ENCODE assay signal across 19 cellular contexts in the genomic region with DNA sequence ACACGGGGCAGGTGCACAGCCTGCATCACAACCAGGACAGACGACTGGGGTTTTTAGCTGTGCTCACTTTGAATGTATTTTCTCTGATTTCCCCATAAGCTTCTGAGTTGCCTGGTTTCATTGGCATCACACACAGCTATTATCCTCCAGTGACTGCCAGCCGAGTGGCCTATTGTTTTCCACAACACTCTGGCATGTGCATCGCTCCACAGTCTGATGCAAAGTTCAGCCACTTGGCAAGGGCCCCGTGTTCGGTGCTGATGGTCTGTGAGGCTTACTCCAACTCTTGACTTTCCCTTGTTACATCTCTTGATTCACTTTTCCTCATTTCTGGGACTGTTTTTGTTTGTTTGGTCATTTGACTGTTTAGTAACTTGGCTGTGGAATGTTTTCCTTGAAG.
"Had no signal": no experiment of that assay in that cellular context is flagged by ENCODE, and none has a peak within 500 bp of the region (broad histone marks: within the 10 kb centered on the region; RNA-seq: fewer than 3 reads in every experiment).

No MANE protein-coding gene starts in this region.

- ATAC-seq: activated T-cell treated with anti-CD3 and anti-CD28 coated beads, Interleukin-2, amount 50 U/mL, for 4 hours; body of pancreas; foreskin keratinocyte; heart right ventricle; left lung; naive thymus-derived CD8-positive, alpha-beta T cell; psoas muscle; sciatic nerve; upper lobe of right lung had no signal

- H3K9me3 Mint-ChIP-seq: activated naive CD4-positive, alpha-beta T cell treated with anti-CD3 and anti-CD28 coated beads, Interleukin-2, amount 50 U/mL, for 24 hours; stimulated activated naive CD8-positive, alpha-beta T cell treated with anti-CD3 and anti-CD28 coated beads, Interleukin-15, Interleukin-2, amounts not matched to agents 100 ng/mL and 50 ng/mL, for 24 hours had no signal

- H3K4me3 Mint-ChIP-seq: activated CD4-positive, alpha-beta memory T cell treated with anti-CD3 and anti-CD28 coated beads, Interleukin-2, amount 10 ng/mL, durations not matched to agents 7 days and 5 days; activated naive CD4-positive, alpha-beta T cell treated with anti-CD3 and anti-CD28 coated beads, Interleukin-2, amount 50 U/mL, for 24 hours; activated T-cell treated with anti-CD3 and anti-CD28 coated beads, Interleukin-2, amount 50 U/mL, for 4 hours; naive thymus-derived CD8-positive, alpha-beta T cell; stimulated activated naive CD8-positive, alpha-beta T cell treated with anti-CD3 and anti-CD28 coated beads, Interleukin-15, Interleukin-2, amounts not matched to agents 100 ng/mL and 50 ng/mL, for 24 hours had no signal

- H3K27ac Mint-ChIP-seq: activated CD4-positive, alpha-beta memory T cell treated with anti-CD3 and anti-CD28 coated beads, Interleukin-2, amount 10 ng/mL, durations not matched to agents 7 days and 5 days; activated naive CD4-positive, alpha-beta T cell treated with anti-CD3 and anti-CD28 coated beads, Interleukin-2, amount 50 U/mL, for 24 hours; naive thymus-derived CD8-positive, alpha-beta T cell; stimulated activated naive CD8-positive, alpha-beta T cell treated with anti-CD3 and anti-CD28 coated beads, Interleukin-15, Interleukin-2, amounts not matched to agents 100 ng/mL and 50 ng/mL, for 24 hours had no signal

- H3K36me3 Mint-ChIP-seq: activated naive CD4-positive, alpha-beta T cell treated with anti-CD3 and anti-CD28 coated beads, Interleukin-2, amount 50 U/mL, for 24 hours; naive thymus-derived CD8-positive, alpha-beta T cell had no signal

- H3K27me3 Mint-ChIP-seq: activated CD4-positive, alpha-beta memory T cell treated with anti-CD3 and anti-CD28 coated beads, Interleukin-2, amount 10 ng/mL, durations not matched to agents 7 days and 5 days; activated naive CD4-positive, alpha-beta T cell treated with anti-CD3 and anti-CD28 coated beads, Interleukin-2, amount 50 U/mL, for 24 hours; naive thymus-derived CD8-positive, alpha-beta T cell; stimulated activated naive CD8-positive, alpha-beta T cell treated with anti-CD3 and anti-CD28 coated beads, Interleukin-15, Interleukin-2, amounts not matched to agents 100 ng/mL and 50 ng/mL, for 24 hours had no signal

- DNase-seq: activated CD4-positive, alpha-beta memory T cell treated with anti-CD3 and anti-CD28 coated beads, Interleukin-2, amount 10 ng/mL, durations not matched to agents 7 days and 5 days; activated CD4-positive, alpha-beta T cell treated with anti-CD3 and anti-CD28 coated beads for 4 hours; activated effector memory CD4-positive, alpha-beta T cell treated with anti-CD3 and anti-CD28 coated beads, Interleukin-2, amount 50 U/mL, for 16 hours; activated T-cell treated with anti-CD3 and anti-CD28 coated beads, Interleukin-2, amount 50 U/mL, for 4 hours; body of pancreas; colonic mucosa; esophagus squamous epithelium; foreskin keratinocyte; heart right ventricle; left lung; mammary epithelial cell; naive thymus-derived CD8-positive, alpha-beta T cell; psoas muscle; T-helper 2 cell; testis; upper lobe of right lung had no signal

- H3K4me1 Mint-ChIP-seq: activated CD4-positive, alpha-beta memory T cell treated with anti-CD3 and anti-CD28 coated beads, Interleukin-2, amount 10 ng/mL, durations not matched to agents 7 days and 5 days; activated naive CD4-positive, alpha-beta T cell treated with anti-CD3 and anti-CD28 coated beads, Interleukin-2, amount 50 U/mL, for 24 hours; naive thymus-derived CD8-positive, alpha-beta T cell had no signal
